ENCODE assay signal across 1 cellular context in genomic region chr3:40465111-40465407, GRCh38.
TF ChIP-seq lines count a peak whose summit lies in the region.

No MANE protein-coding gene starts in this region.

TF ChIP-seq in GM12891, 5 proteins besides CTCF, POLR2A, EP300 and RAD21 (continued from another document):
- no peak for TF ChIP-seq SPI1 (IDR thresholded peaks at IDR 0.05; ENCODE audit: low read depth, low read length)
- TF ChIP-seq TAF1 (IDR thresholded peaks at IDR 0.05; ENCODE audit: low read depth, low read length), result no peak
